In genomic region chr12:121786441-121786825, GRCh38 we compare ENCODE assay signal across 8 cellular contexts. TPM values are rescaled to one million over a fixed set of nuclear protein-coding genes. Genes with fewer than 3 reads are reported as not detected.
DNase-seq lines count a peak whose midpoint lies in the region; ATAC-seq and TF ChIP-seq lines count a peak whose summit lies in the region.

No MANE protein-coding gene starts in this region.

- no peak for TF ChIP-seq EP300 in suprapubic skin (IDR thresholded peaks at IDR 0.05)

- peak overlapping the region; percentile 45 for H3K27ac ChIP-seq in cardiac muscle cell
- H3K27ac ChIP-seq in suprapubic skin = peak overlapping the region; percentile 17

- peak; percentile 8 for TF ChIP-seq CTCF in cardiac muscle cell (IDR thresholded peaks at IDR 0.05; ENCODE audit: low read depth, low read length)
- TF ChIP-seq CTCF in suprapubic skin (IDR thresholded peaks at IDR 0.05) = no peak

- H3K9me3 ChIP-seq in cardiac muscle cell (ENCODE audit: low read depth) (no peaks in the 10 kb centered on the region), suprapubic skin (no peaks in the 10 kb centered on the region), HAP-1 (no peaks in the 10 kb centered on the region)

- WGBS in suprapubic skin = 43% methylated on average over 6 of the region's 6 CpGs

- peaks cover 15% of the 10 kb centered on the region for H3K4me1 ChIP-seq in cardiac muscle cell (ENCODE audit: low read depth)
- peaks cover 22% of the 10 kb centered on the region for H3K4me1 ChIP-seq in suprapubic skin
- peaks cover 8% of the 10 kb centered on the region for H3K4me1 ChIP-seq in HAP-1

- no peaks in the 10 kb centered on the region for H3K36me3 ChIP-seq in cardiac muscle cell
- H3K36me3 ChIP-seq in suprapubic skin = no peaks in the 10 kb centered on the region
- H3K36me3 ChIP-seq in HAP-1 (replicated peaks) = peaks cover 22% of the 10 kb centered on the region

- in situ Hi-C loops in HAP-1 (cut with MboI; ENCODE audit: low sequenced_read_pairs) = no loop called here

- TF ChIP-seq POLR2A in suprapubic skin (IDR thresholded peaks at IDR 0.05) = no peak

- no peak overlapping the region for H3K4me3 ChIP-seq in cardiac muscle cell
- H3K4me3 ChIP-seq in suprapubic skin = no peak overlapping the region
- no peak overlapping the region for H3K4me3 ChIP-seq in HAP-1

- H3K27me3 ChIP-seq in cardiac muscle cell (no peaks in the 10 kb centered on the region), suprapubic skin (no peaks in the 10 kb centered on the region), HAP-1 (ENCODE audit: low read depth) (no peaks in the 10 kb centered on the region)

- ATAC-seq in GM19395 (IDR thresholded peaks at IDR 0.05; ENCODE audit: unreplicated experiment) = no peak
- ATAC-seq in HG03460 (IDR thresholded peaks at IDR 0.05; ENCODE audit: unreplicated experiment) = no peak

- peak; percentile 78 for DNase-seq in activated effector memory CD4-positive, alpha-beta T cell treated with anti-CD3 and anti-CD28 coated beads, Interleukin-2, amount 50 U/mL, for 16 hours
- no peak for DNase-seq in activated effector memory CD4-positive, alpha-beta T cell treated with Interleukin-2 at 50 U/mL for 16 hours
- peak; percentile 76 for DNase-seq in activated T-cell treated with anti-CD3 and anti-CD28 coated beads, Interleukin-2, amount 50 U/mL, for 48 hours
- DNase-seq in cardiac muscle cell (ENCODE audit: low read depth in 1 of 2, low spot score in 1 of 2) = peak in 1 of 2 donors; percentile 81
- peak in 1 of 2 donors; percentile 74 for DNase-seq in suprapubic skin (ENCODE audit: low spot score in 2 of 2)
- no peak for DNase-seq in HAP-1 (ENCODE audit: low spot score in 2 of 2)

RNA-seq across cellular contexts. Expression of gene RHOF, which starts 7.1 kb away (rescaled TPM):
- total RNA-seq in cardiac muscle cell (30.0 and 56.3 TPM in 2 replicates), suprapubic skin (10 to 100 TPM in 3 of 4 donors, 1 to 10 TPM in 1; 6.6 to 20.4 (median 17.5) TPM)
- 21.5 and 27.4 TPM in 2 replicates for polyA plus RNA-seq in cardiac muscle cell

RNA-seq across cellular contexts. Expression of gene SETD1B, which starts 17.4 kb away (rescaled TPM):
- total RNA-seq in cardiac muscle cell (8.0 and 15.1 TPM in 2 replicates), suprapubic skin (10 to 100 TPM; 13.1 to 23.1 (median 19.5) TPM)
- polyA plus RNA-seq in cardiac muscle cell = 2.4 and 3.8 TPM in 2 replicates

Comparison
In these comparisons a context has a peak if more than half of its experiments do, and no peak if none do; other contexts are left out.
1. DNase-seq: peak in activated effector memory CD4-positive, alpha-beta T cell treated with anti-CD3 and anti-CD28 coated beads, Interleukin-2, amount 50 U/mL, for 16 hours (single experiment) and activated T-cell treated with anti-CD3 and anti-CD28 coated beads, Interleukin-2, amount 50 U/mL, for 48 hours (2 of 2); none in activated effector memory CD4-positive, alpha-beta T cell treated with Interleukin-2 at 50 U/mL for 16 hours (single experiment) and HAP-1 (0 of 2).